In the genomic region with DNA sequence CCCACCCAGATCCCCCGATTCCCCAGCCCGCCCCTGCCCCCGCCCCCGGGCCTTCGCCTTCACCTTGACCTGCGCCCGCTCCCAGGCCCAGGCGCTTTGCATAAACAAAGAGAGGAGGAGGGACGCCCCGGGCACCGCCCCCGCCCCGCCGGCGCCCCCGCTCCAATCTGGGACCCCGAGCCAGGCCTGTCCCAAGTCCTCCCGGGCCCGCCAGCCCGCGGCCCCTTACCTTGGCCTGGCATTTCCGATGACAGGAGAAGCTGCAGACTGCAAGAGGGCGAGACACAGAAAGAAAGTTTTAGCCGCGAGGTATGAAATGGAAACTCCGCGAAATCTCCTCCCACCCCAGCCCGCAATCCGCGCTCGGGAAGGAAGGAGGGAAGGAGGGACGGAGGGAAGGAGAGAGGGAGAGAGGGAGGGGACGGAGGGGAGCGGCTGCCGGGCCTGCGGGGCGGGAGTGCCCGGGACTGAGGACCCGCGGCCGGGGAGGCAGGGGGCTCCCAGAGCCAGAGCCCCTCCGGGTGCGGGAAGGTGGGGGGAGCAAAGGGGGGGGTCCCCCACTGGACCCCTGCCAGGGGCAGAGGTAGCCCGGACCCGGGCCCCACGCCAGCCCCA, we compare ENCODE assay signal across 11 cellular contexts. TPM values are rescaled to one million over a fixed set of nuclear protein-coding genes. Genes with fewer than 3 reads are reported as not detected.
DNase-seq lines count a peak whose midpoint lies in the region; FAIRE-seq and TF ChIP-seq lines count a peak whose summit lies in the region.
"Had no signal": no experiment of that assay in that cellular context is flagged by ENCODE, and none has a peak within 500 bp of the region (broad histone marks: within the 10 kb centered on the region; RNA-seq: fewer than 3 reads in every experiment).

No MANE protein-coding gene starts in this region.

- H3K27ac ChIP-seq in rectal smooth muscle tissue (ENCODE audit: low read depth, low read length) = peak overlapping the region; percentile 89

- H3K4me3 ChIP-seq in bronchial epithelial cell (ENCODE audit: low read depth, low read length) (peak overlapping the region; percentile 31), rectal smooth muscle tissue (ENCODE audit: low read length) (peak overlapping the region; percentile 61)

- FAIRE-seq in HTR-8/SVneo (lab: Jason Lieb, UNC) = peak; percentile 46
- FAIRE-seq in bronchial epithelial cell (lab: Jason Lieb, UNC) = no peak

- H3K9ac ChIP-seq in rectal smooth muscle tissue (ENCODE audit: low read length) = peak overlapping the region; percentile 53

- H3K27me3 ChIP-seq in bronchial epithelial cell (ENCODE audit: control insufficient read depth, insufficient read depth, low read length) = peaks cover 4% of the 10 kb centered on the region
- no peaks in the 10 kb centered on the region for H3K27me3 ChIP-seq in rectal smooth muscle tissue (ENCODE audit: control insufficient read depth, insufficient read depth, low read length)

- H3K36me3 ChIP-seq in bronchial epithelial cell (ENCODE audit: control insufficient read depth, insufficient read depth, low read length) = no peaks in the 10 kb centered on the region
- H3K36me3 ChIP-seq in rectal smooth muscle tissue (ENCODE audit: control insufficient read depth, insufficient read depth, low read length) = no peaks in the 10 kb centered on the region

- peaks cover 34% of the 10 kb centered on the region for H3K4me1 ChIP-seq in rectal smooth muscle tissue (ENCODE audit: control insufficient read depth, insufficient read depth, low read length)

- in situ Hi-C loops in GM13976 (cut with MboI; ENCODE audit: low sequenced_read_pairs, unreplicated experiment) = no loop called here

- TF ChIP-seq CTCF in bronchial epithelial cell (IDR thresholded peaks at IDR 0.05; ENCODE audit: insufficient read depth, low read length, severe bottlenecking) (no peak), GM13976 (IDR thresholded peaks at IDR 0.05; ENCODE audit: borderline replicate concordance, control extremely low read depth, extremely low read depth, insufficient read depth, missing control alignments) (no peak)

- DNase-seq in HTR-8/SVneo (ENCODE audit: insufficient read length, low spot score) (no peak), bronchial epithelial cell (ENCODE audit: low read depth) (no peak), iPS-NIHi11 (ENCODE audit: low spot score) (peak; percentile 91), NCI-H1930 (lab: John Stamatoyannopoulos, UW) (no peak), GM13976 (ENCODE audit: low spot score) (no peak), pons (ENCODE audit: low spot score) (no peak)
- no peak for DNase-seq in activated T-cell treated with anti-CD3 and anti-CD28 coated beads, Interleukin-2, amount 50 U/mL, for 1 hour
- DNase-seq: activated T-cell treated with anti-CD3 and anti-CD28 coated beads for 4 hours; CD8-positive, alpha-beta memory T cell; OCI-M1 had no signal

RNA-seq across cellular contexts. Expression of a gene that starts 24.2 kb away (rescaled TPM):
- total RNA-seq in bronchial epithelial cell = 1.6 and 2.0 TPM in 2 replicates
